In the genomic region with DNA sequence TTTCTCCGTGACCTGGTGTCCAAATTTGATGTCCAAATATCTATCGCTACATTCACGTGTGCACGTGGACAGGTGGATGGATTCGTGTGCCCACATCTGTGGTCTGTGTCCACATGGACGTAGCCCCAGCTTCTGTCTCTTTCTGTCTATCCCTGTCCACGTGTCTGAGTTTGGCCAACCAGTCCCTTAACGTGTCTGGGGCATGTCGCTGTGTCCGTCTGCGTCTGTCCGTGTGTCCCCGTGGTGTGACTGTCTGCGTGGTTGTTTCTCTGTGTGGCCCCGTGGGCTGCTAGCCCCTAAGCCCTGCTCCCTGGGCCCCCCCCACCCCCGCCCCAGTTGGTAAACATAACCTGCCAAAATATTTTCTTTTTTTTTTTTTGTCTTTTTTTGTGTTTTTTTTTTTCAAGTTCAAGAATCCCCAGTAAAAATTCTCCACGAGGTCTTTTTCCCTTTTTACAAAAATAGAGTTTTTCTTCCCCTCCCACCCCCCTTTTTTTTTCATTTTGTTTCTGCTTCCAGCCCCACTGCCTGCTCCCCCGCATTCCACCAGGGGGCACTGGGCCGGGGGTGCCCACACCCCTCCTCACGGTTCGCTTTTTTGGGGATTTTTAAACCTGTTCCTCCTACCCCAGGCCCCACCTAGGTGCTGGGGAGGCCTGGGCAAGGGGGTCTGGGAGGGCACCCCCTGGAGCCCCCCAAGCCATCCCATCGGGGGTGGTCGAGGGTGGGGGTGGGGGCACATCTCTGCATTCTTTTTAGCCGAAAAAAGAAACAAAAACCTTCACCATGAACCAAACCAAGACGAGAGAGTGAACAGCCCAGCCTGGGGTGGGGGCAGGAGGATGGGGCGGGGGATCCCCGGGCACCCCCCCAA, we compare ENCODE assay signal across 8 cellular contexts. TPM values are rescaled to one million over a fixed set of nuclear protein-coding genes. Genes with fewer than 3 reads are reported as not detected.
A peak's percentile ranks its signal among the peaks of the same experiment; 100 is the strongest.
DNase-seq lines count a peak whose midpoint lies in the region; ATAC-seq, FAIRE-seq and TF ChIP-seq lines count a peak whose summit lies in the region.

No MANE protein-coding gene starts in this region.

- intact Hi-C loops in naive thymus-derived CD4-positive, alpha-beta T cell (cut with micrococcal nuclease) = loop anchor here in 1 of 2 donors (5.0 kb wide), 1 partner anchor 134 kb away; no protein-coding TSS in a partner anchor
- intact Hi-C loops in heart right ventricle (cut with DNase I) = no loop called here

- H2AFZ ChIP-seq in DND-41 (ENCODE audit: low read depth, low read length) = no peak overlapping the region

- H3K36me3 Mint-ChIP-seq in naive thymus-derived CD4-positive, alpha-beta T cell = no peaks in the 10 kb centered on the region

- H3K9me3 ChIP-seq in DND-41 (ENCODE audit: insufficient read depth, low read length, severe bottlenecking) = no peaks in the 10 kb centered on the region
- no peaks in the 10 kb centered on the region for H3K9me3 ChIP-seq in naive thymus-derived CD4-positive, alpha-beta T cell (ENCODE audit: control insufficient read depth in 2 of 3, low read length in 3 of 3)
- H3K9me3 ChIP-seq in heart right ventricle = no peaks in the 10 kb centered on the region

- 56 to 62% methylated on average over 27 of the region's 27 CpGs for WGBS in heart right ventricle, 2 donors

- H3K4me2 ChIP-seq in DND-41 (ENCODE audit: insufficient read depth, low read length) = no peak overlapping the region

- H3K4me3 Mint-ChIP-seq in naive thymus-derived CD4-positive, alpha-beta T cell = peak overlapping the region in 1 of 10 donors; percentile 38

- peaks cover 0 to 2% (median 0%) of the 10 kb centered on the region in 11 donors for H3K9me3 Mint-ChIP-seq in naive thymus-derived CD4-positive, alpha-beta T cell

- no peaks in the 10 kb centered on the region; the same call in 1 of the 2 replicates for H4K20me1 ChIP-seq in DND-41 (ENCODE audit: insufficient read depth, low read length)

- peak; percentile 54 for TF ChIP-seq CTCF in DND-41 (IDR thresholded peaks at IDR 0.05; ENCODE audit: borderline replicate concordance, extremely low read depth, low read length, poor library complexity, severe bottlenecking)
- TF ChIP-seq CTCF in heart right ventricle (IDR thresholded peaks at IDR 0.05) = peak in 2 of 9 donors; percentile 15 to 21

- no peak for ATAC-seq in DND-41 (ENCODE audit: insufficient read depth, low read depth)
- ATAC-seq in naive thymus-derived CD4-positive, alpha-beta T cell = peak; percentile 58
- no peak for ATAC-seq in HG02981 (IDR thresholded peaks at IDR 0.05; ENCODE audit: unreplicated experiment)
- no peak for ATAC-seq in heart right ventricle

- H3K27ac ChIP-seq in DND-41 (ENCODE audit: low read length) (no peak overlapping the region), heart right ventricle (no peak overlapping the region)
- no peak overlapping the region for H3K27ac ChIP-seq in naive thymus-derived CD4-positive, alpha-beta T cell (ENCODE audit: low read depth, low read length)

- no peaks in the 10 kb centered on the region for H3K4me1 ChIP-seq in DND-41 (ENCODE audit: insufficient read depth, low read length)
- H3K4me1 ChIP-seq in naive thymus-derived CD4-positive, alpha-beta T cell (ENCODE audit: control insufficient read depth in 2 of 2, insufficient read depth in 2 of 2, low read length in 2 of 2) = no peaks in the 10 kb centered on the region
- H3K4me1 ChIP-seq in heart right ventricle = peaks cover 0 to 12% (median 0%) of the 10 kb centered on the region in 9 donors

- H3K4me3 ChIP-seq in DND-41 (ENCODE audit: low read depth in 1 of 2, low read length in 2 of 2) (no peak overlapping the region), heart right ventricle (no peak overlapping the region)
- H3K4me3 ChIP-seq in naive thymus-derived CD4-positive, alpha-beta T cell (ENCODE audit: low read length) = no peak overlapping the region

- no peak overlapping the region for H3K9ac ChIP-seq in DND-41 (ENCODE audit: low read depth, low read length)

- FAIRE-seq in HTR-8/SVneo (lab: Jason Lieb, UNC) = peak; percentile 78

- no peaks in the 10 kb centered on the region for H3K27me3 ChIP-seq in DND-41 (ENCODE audit: insufficient read depth, low read length, poor library complexity)
- H3K27me3 ChIP-seq in naive thymus-derived CD4-positive, alpha-beta T cell (ENCODE audit: control insufficient read depth in 2 of 2, insufficient read depth in 2 of 2, low read length in 2 of 2) = no peaks in the 10 kb centered on the region
- H3K27me3 ChIP-seq in heart right ventricle = peaks cover 0 to 20% (median 8%) of the 10 kb centered on the region in 7 donors

- DNase-seq in DND-41 (no peak), HTR-8/SVneo (ENCODE audit: insufficient read length, low spot score) (no peak), NCI-H345 (lab: John Stamatoyannopoulos, UW) (no peak), NCI-H1105 (lab: John Stamatoyannopoulos, UW) (no peak), heart right ventricle (no peak)
- DNase-seq in activated naive CD4-positive, alpha-beta T cell treated with anti-CD3 and anti-CD28 coated beads, Interleukin-2, amount 50 U/mL, for 16 hours = peak; percentile 30
- DNase-seq in naive thymus-derived CD4-positive, alpha-beta T cell = peak in 3 of 9 donors; percentile 9 to 15 (median 12)

- POLR2A ChIA-PET in naive thymus-derived CD4-positive, alpha-beta T cell (lab: Charles Lee) = no interaction called here

- no peak overlapping the region for H3K27ac Mint-ChIP-seq in naive thymus-derived CD4-positive, alpha-beta T cell

- CTCF ChIA-PET in naive thymus-derived CD4-positive, alpha-beta T cell (lab: Charles Lee) = no interaction called here

- no peaks in the 10 kb centered on the region for H3K27me3 Mint-ChIP-seq in naive thymus-derived CD4-positive, alpha-beta T cell

- H3K36me3 ChIP-seq in DND-41 (ENCODE audit: insufficient read depth, low read length) (peaks cover 14% of the 10 kb centered on the region), heart right ventricle (peaks cover 0 to 23% (median 12%) of the 10 kb centered on the region in 9 donors)
- peaks cover 0 to 8% (median 0%) of the 10 kb centered on the region in 3 experiments for H3K36me3 ChIP-seq in naive thymus-derived CD4-positive, alpha-beta T cell (ENCODE audit: control insufficient read depth in 2 of 3, insufficient read depth in 3 of 3, low read length in 3 of 3)

- peaks cover 0 to 3% (median 0%) of the 10 kb centered on the region in 7 donors for H3K4me1 Mint-ChIP-seq in naive thymus-derived CD4-positive, alpha-beta T cell

- no peaks in the 10 kb centered on the region for H3K79me2 ChIP-seq in DND-41 (ENCODE audit: insufficient read depth, low read length)

RNA-seq across cellular contexts. Expression of a gene that starts 18.3 kb away (rescaled TPM):
- 100 to 1,000 TPM; 254 to 332 (median 288) TPM for total RNA-seq in naive thymus-derived CD4-positive, alpha-beta T cell
- 10 to 100 TPM; 30.6 to 53.9 TPM for polyA plus RNA-seq in naive thymus-derived CD4-positive, alpha-beta T cell
- 100 to 1,000 TPM; 106 to 177 (median 123) TPM for total RNA-seq in heart right ventricle
- polyA plus RNA-seq in heart right ventricle = 10 to 100 TPM; 84.3 to 96.9 TPM

RNA-seq across cellular contexts. Expression of a gene that starts 18.8 kb away (rescaled TPM):
- not detected for total RNA-seq in naive thymus-derived CD4-positive, alpha-beta T cell
- not detected for polyA plus RNA-seq in naive thymus-derived CD4-positive, alpha-beta T cell
- under 1 TPM in 9 of 10 donors, not detected in 1; 0.17 to 0.64 (median 0.34) TPM for total RNA-seq in heart right ventricle
- polyA plus RNA-seq in heart right ventricle = 1 to 10 TPM in 1 of 2 donors, under 1 TPM in 1; 0.83 to 2.2 TPM

RNA-seq across cellular contexts. Expression of a gene that starts 27.1 kb away (rescaled TPM):
- under 1 TPM in 1 of 5 experiments, not detected in 4; 0.19 TPM for total RNA-seq in naive thymus-derived CD4-positive, alpha-beta T cell
- polyA plus RNA-seq in naive thymus-derived CD4-positive, alpha-beta T cell = not detected
- under 1 TPM in 7 of 10 donors, not detected in 3; 0.07 to 0.44 (median 0.23) TPM for total RNA-seq in heart right ventricle
- polyA plus RNA-seq in heart right ventricle = under 1 TPM; 0.10 to 0.15 TPM

RNA-seq across cellular contexts. Expression of a gene that starts 34.6 kb away (rescaled TPM):
- not detected for total RNA-seq in naive thymus-derived CD4-positive, alpha-beta T cell
- polyA plus RNA-seq in naive thymus-derived CD4-positive, alpha-beta T cell = not detected
- total RNA-seq in heart right ventricle = 10 to 100 TPM in 2 of 10 donors, 1 to 10 TPM in 8; 1.2 to 14.4 (median 3.2) TPM
- 10 to 100 TPM in 1 of 2 donors, 1 to 10 TPM in 1; 5.2 to 37.5 TPM for polyA plus RNA-seq in heart right ventricle

RNA-seq across cellular contexts. Expression of a gene that starts 51.9 kb away (rescaled TPM):
- total RNA-seq in naive thymus-derived CD4-positive, alpha-beta T cell = 10 to 100 TPM; 10.0 to 23.9 (median 22.0) TPM
- polyA plus RNA-seq in naive thymus-derived CD4-positive, alpha-beta T cell = 1 to 10 TPM; 1.7 to 4.6 TPM
- total RNA-seq in heart right ventricle = 1 to 10 TPM; 2.3 to 6.2 (median 4.0) TPM
- 1 to 10 TPM; 5.9 to 7.8 TPM for polyA plus RNA-seq in heart right ventricle
